Comparison of ENCODE assay signal across 6 cellular contexts in genomic region chr20:63697357-63697867, GRCh38.
ATAC-seq and TF ChIP-seq lines count a peak whose summit lies in the region.

No MANE protein-coding gene starts in this region.

- peaks cover 0 to 4% of the 10 kb centered on the region in 2 donors for H3K36me3 ChIP-seq in duodenal mucosa (ENCODE audit: control insufficient read depth in 1 of 2, insufficient read depth in 2 of 2, low read length in 2 of 2)

- no peaks in the 10 kb centered on the region for H3K9me3 ChIP-seq in duodenal mucosa (ENCODE audit: control insufficient read depth in 1 of 2, low read length in 2 of 2)

- H3K4me1 ChIP-seq in duodenal mucosa (ENCODE audit: control insufficient read depth in 1 of 2, insufficient read depth in 2 of 2, low read length in 2 of 2): peaks cover 17 to 32% of the 10 kb centered on the region in 2 donors

- no peak for TF ChIP-seq EP300 in Ishikawa (IDR thresholded peaks at IDR 0.05; ENCODE audit: borderline replicate concordance)

- TF ChIP-seq RAD21 in Ishikawa (IDR thresholded peaks at IDR 0.05; ENCODE audit: low read depth): no peak

- H3K27ac ChIP-seq in duodenal mucosa (ENCODE audit: low read depth, low read length): no peak overlapping the region
- H3K27ac ChIP-seq in skin epidermis: peak overlapping the region in 18 of 21 experiments; percentile 2 to 96 (median 82)

- ATAC-seq in HG03025 (IDR thresholded peaks at IDR 0.05; ENCODE audit: low FRiP score, unreplicated experiment) (no peak), GM19452 (IDR thresholded peaks at IDR 0.05; ENCODE audit: unreplicated experiment) (no peak), GM19397 (IDR thresholded peaks at IDR 0.05; ENCODE audit: unreplicated experiment) (no peak)

- no peaks in the 10 kb centered on the region for H3K27me3 ChIP-seq in duodenal mucosa (ENCODE audit: control insufficient read depth in 1 of 2, insufficient read depth in 2 of 2, low read length in 2 of 2)

- peak overlapping the region in 1 of 2 donors; percentile 33 for H3K9ac ChIP-seq in duodenal mucosa (ENCODE audit: low read depth in 1 of 2, low read length in 2 of 2)

- H3K4me3 ChIP-seq in duodenal mucosa (ENCODE audit: low read depth in 1 of 2, low read length in 2 of 2): peak overlapping the region; percentile 40 to 48
- H3K4me3 ChIP-seq in skin epidermis: peak overlapping the region; percentile 14 to 47 (median 31)

TF ChIP-seq in Ishikawa, 13 proteins besides CTCF, POLR2A, EP300 and RAD21:
- TF ChIP-seq USF1 (IDR thresholded peaks at IDR 0.05) (no peak), NFIC (IDR thresholded peaks at IDR 0.05) (peak; percentile 39; the same call in 1 of the 2 replicates)
TF ChIP-seq in Ishikawa: peak in this region for 1.
